Comparison of ENCODE assay signal across 23 cellular contexts in genomic region chr18:3140342-3140741, GRCh38.
"Had no signal": no experiment of that assay in that cellular context is flagged by ENCODE, and none has a peak within 500 bp of the region (broad histone marks: within the 10 kb centered on the region; RNA-seq: fewer than 3 reads in every experiment).

No MANE protein-coding gene starts in this region.

- H3K4me3 ChIP-seq: coronary artery, dorsolateral prefrontal cortex, esophagus squamous epithelium had no signal

- H3K36me3 ChIP-seq: brain microvascular endothelial cell, esophagus squamous epithelium had no signal

- H3K9me3 ChIP-seq: esophagus squamous epithelium had no signal

- H3K4me1 ChIP-seq: esophagus squamous epithelium had no signal

- ATAC-seq: activated T-cell treated with anti-CD3 and anti-CD28 coated beads, Interleukin-2, amount 50 U/mL, for 4 hours; activated T-helper 17 cell treated with anti-CD3 and anti-CD28 coated beads, Interleukin-2, amount 50 U/mL, for 72 hours; effector memory CD8-positive, alpha-beta T cell; WTC11 had no signal

- H3K27me3 ChIP-seq: brain microvascular endothelial cell, dorsolateral prefrontal cortex, esophagus squamous epithelium had no signal

- DNase-seq: activated CD4-positive, alpha-beta memory T cell treated with anti-CD3 and anti-CD28 coated beads, Interleukin-2, amount 10 ng/mL, durations not matched to agents 7 days and 5 days; activated CD4-positive, alpha-beta T cell treated with anti-CD3 and anti-CD28 coated beads for 1 hour; activated CD4-positive, alpha-beta T cell treated with anti-CD3 and anti-CD28 coated beads for 4 hours; activated CD4-positive, alpha-beta T cell treated with anti-CD3 and anti-CD28 coated beads, Interleukin-2, amount 10 ng/mL, durations not matched to agents 7 days and 5 days; activated CD4-positive, alpha-beta T cell treated with anti-CD3 and anti-CD28 coated beads, Interleukin-2, amount 50 U/mL, for 4 hours; activated effector memory CD4-positive, alpha-beta T cell treated with Interleukin-2 at 50 U/mL for 16 hours; activated gamma-delta T cell treated with Interleukin-2 at 50 U/mL for 16 hours; activated naive CD4-positive, alpha-beta T cell treated with anti-CD3 and anti-CD28 coated beads, Interleukin-2, amount 50 U/mL, for 16 hours; activated naive CD4-positive, alpha-beta T cell treated with Interleukin-2 at 50 U/mL for 16 hours; activated T-cell treated with anti-CD3 and anti-CD28 coated beads, Interleukin-2, amount 50 U/mL, for 4 hours; amniotic stem cell; anterior cingulate cortex; brain microvascular endothelial cell; dorsolateral prefrontal cortex; effector memory CD8-positive, alpha-beta T cell; erythroblast; esophagus squamous epithelium; foreskin melanocyte; head of caudate nucleus; T-helper 2 cell had no signal

- H3K27ac ChIP-seq: brain microvascular endothelial cell, coronary artery, dorsolateral prefrontal cortex, esophagus squamous epithelium had no signal
